In genomic region chr11:73586791-73587190, GRCh38 we compare ENCODE assay signal across 24 cellular contexts.
"Had no signal": no experiment of that assay in that cellular context is flagged by ENCODE, and none has a peak within 500 bp of the region (broad histone marks: within the 10 kb centered on the region; RNA-seq: fewer than 3 reads in every experiment).

No MANE protein-coding gene starts in this region.

- DNase-seq: colonic mucosa; cortex of kidney; effector CD8-positive, alpha-beta T cell; effector memory CD8-positive, alpha-beta T cell; endodermal cell; erythroblast; esophagus squamous epithelium; foreskin fibroblast; foreskin melanocyte; gastrocnemius medialis; glutamatergic neuron; head of caudate nucleus; heart right ventricle; hippocampal formation; left cardiac atrium; left lung; left ventricle myocardium superior; lower lobe of right lung; mesenchymal stem cell; mucosa of descending colon; naive B cell had no signal

- H3K9me3 Mint-ChIP-seq: dendritic cell treated with granulocyte-macrophage colony-stimulating factor and Interleukin-4, amounts not matched to agents 40 ng/mL and 50 ng/mL, for 4 days; effector memory CD8-positive, alpha-beta T cell; endodermal cell; naive B cell had no signal

- H3K27me3 ChIP-seq: colonic mucosa, esophagus squamous epithelium, gastrocnemius medialis, heart right ventricle, left lung had no signal

- ATAC-seq: effector memory CD8-positive, alpha-beta T cell; esophagus mucosa; gastrocnemius medialis; heart right ventricle; left cardiac atrium; left lung; left ventricle myocardium superior; lower lobe of right lung; mucosa of descending colon had no signal

- H3K4me3 ChIP-seq: colonic mucosa, esophagus squamous epithelium, gastrocnemius medialis, heart right ventricle, left lung, lower lobe of right lung, mucosa of descending colon had no signal

- H3K4me1 ChIP-seq: colonic mucosa, left lung, lower lobe of right lung had no signal

- H3K27ac ChIP-seq: colonic mucosa, esophagus squamous epithelium, gastrocnemius medialis, heart right ventricle, left lung, lower lobe of right lung had no signal

- H3K9me3 ChIP-seq: colonic mucosa, esophagus squamous epithelium, gastrocnemius medialis, heart right ventricle, left lung, lower lobe of right lung, mucosa of descending colon had no signal

- H3K27ac Mint-ChIP-seq: dendritic cell treated with granulocyte-macrophage colony-stimulating factor and Interleukin-4, amounts not matched to agents 40 ng/mL and 50 ng/mL, for 4 days; effector memory CD8-positive, alpha-beta T cell; endodermal cell; mesothelial cell of epicardium; naive B cell had no signal

- H3K36me3 Mint-ChIP-seq: naive B cell had no signal

- H3K4me3 Mint-ChIP-seq: dendritic cell treated with granulocyte-macrophage colony-stimulating factor and Interleukin-4, amounts not matched to agents 40 ng/mL and 50 ng/mL, for 4 days; effector memory CD8-positive, alpha-beta T cell; endodermal cell; mesothelial cell of epicardium; naive B cell had no signal

- H3K36me3 ChIP-seq: colonic mucosa, esophagus squamous epithelium, gastrocnemius medialis, left lung had no signal

- H3K27me3 Mint-ChIP-seq: dendritic cell treated with granulocyte-macrophage colony-stimulating factor and Interleukin-4, amounts not matched to agents 40 ng/mL and 50 ng/mL, for 4 days; effector memory CD8-positive, alpha-beta T cell; naive B cell had no signal
